Comparison of ENCODE assay signal across 14 cellular contexts in the genomic region with DNA sequence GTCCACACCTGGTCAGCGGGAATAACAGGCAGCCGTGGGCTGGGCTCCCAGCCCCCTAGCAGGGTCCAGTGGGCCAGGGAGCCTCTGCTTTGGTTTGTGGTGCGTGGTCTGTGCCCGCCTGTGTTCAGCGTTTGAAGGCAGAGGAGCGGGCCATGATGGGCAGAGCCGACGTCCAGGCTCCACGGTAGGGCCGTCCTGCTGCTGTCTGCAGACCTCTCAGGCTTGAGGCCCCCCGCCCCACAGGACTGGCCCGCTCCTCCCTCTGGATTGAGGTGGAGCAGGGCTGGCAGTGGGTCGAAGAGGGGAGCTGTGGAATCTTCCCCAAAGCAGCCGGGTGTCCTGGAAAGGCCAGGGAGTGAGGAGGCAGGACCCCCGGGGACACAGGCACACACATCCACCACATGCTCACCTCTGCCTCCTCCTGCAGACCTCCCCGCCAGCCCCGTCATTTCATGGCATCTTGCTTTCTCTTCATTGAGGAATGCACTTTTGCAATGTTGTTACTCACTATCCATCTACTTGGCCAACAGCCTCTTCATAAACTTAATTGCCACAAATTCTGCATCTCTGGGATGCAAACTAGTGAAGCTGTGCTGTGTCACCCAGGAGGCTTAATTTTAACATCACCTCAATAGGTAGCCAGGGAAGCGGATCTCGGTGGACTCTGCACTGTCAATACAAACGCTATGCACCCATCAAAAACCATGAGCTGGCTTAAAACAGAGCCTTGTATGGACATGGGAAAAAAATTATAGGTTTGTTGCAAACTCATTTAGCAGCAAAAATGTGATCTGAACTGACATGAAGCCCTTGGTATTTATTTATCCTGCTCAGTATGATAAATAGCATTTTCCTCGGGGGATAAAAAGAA.
DNase-seq lines count a peak whose midpoint lies in the region; ATAC-seq, FAIRE-seq and TF ChIP-seq lines count a peak whose summit lies in the region.
"Had no signal": no experiment of that assay in that cellular context is flagged by ENCODE, and none has a peak within 500 bp of the region (broad histone marks: within the 10 kb centered on the region; RNA-seq: fewer than 3 reads in every experiment).

No MANE protein-coding gene starts in this region.

- no peak for ATAC-seq in activated naive CD8-positive, alpha-beta T cell treated with anti-CD3 and anti-CD28 coated beads, Interleukin-2, amount 10 ng/mL, durations not matched to agents 7 days and 5 days (ENCODE audit: low read depth)
- ATAC-seq: upper lobe of right lung had no signal

- no peaks in the 10 kb centered on the region for H3K27me3 Mint-ChIP-seq in activated T-cell treated with anti-CD3 and anti-CD28 coated beads, Interleukin-2, amount 50 U/mL, for 24 hours
- no peaks in the 10 kb centered on the region for H3K27me3 Mint-ChIP-seq in activated naive CD8-positive, alpha-beta T cell treated with anti-CD3 and anti-CD28 coated beads, Interleukin-2, amount 10 ng/mL, durations not matched to agents 7 days and 5 days
- H3K27me3 Mint-ChIP-seq: dendritic cell treated with granulocyte-macrophage colony-stimulating factor and Interleukin-4, amounts not matched to agents 40 ng/mL and 50 ng/mL, for 4 days had no signal

- H3K36me3 Mint-ChIP-seq in activated T-cell treated with anti-CD3 and anti-CD28 coated beads, Interleukin-2, amount 50 U/mL, for 24 hours (ENCODE audit: low read depth), result no peaks in the 10 kb centered on the region
- peaks cover 7% of the 10 kb centered on the region for H3K36me3 Mint-ChIP-seq in activated naive CD8-positive, alpha-beta T cell treated with anti-CD3 and anti-CD28 coated beads, Interleukin-2, amount 10 ng/mL, durations not matched to agents 7 days and 5 days

- no peaks in the 10 kb centered on the region for H3K9me2 ChIP-seq in MM.1S (replicated peaks; ENCODE audit: insufficient read depth, low read length)

- H3K79me2 ChIP-seq in MM.1S (ENCODE audit: low read length), result no peaks in the 10 kb centered on the region

- H3K27ac ChIP-seq in stomach smooth muscle (ENCODE audit: low read length) (peak overlapping the region; percentile 86), MM.1S (ENCODE audit: low read length) (no peak overlapping the region)

- H3K9ac ChIP-seq in stomach smooth muscle (ENCODE audit: low read length in 2 of 2) (no peak overlapping the region), MM.1S (ENCODE audit: low read length) (no peak overlapping the region)

- no peak for DNase-seq in activated T-cell treated with anti-CD3 and anti-CD28 coated beads, Interleukin-2, amount 50 U/mL, for 24 hours
- no peak for DNase-seq in activated T-cell treated with anti-CD3 and anti-CD28 coated beads, Interleukin-2, amount 50 U/mL, for 48 hours
- no peak for DNase-seq in activated naive CD8-positive, alpha-beta T cell treated with anti-CD3 and anti-CD28 coated beads, Interleukin-2, amount 10 ng/mL, durations not matched to agents 7 days and 5 days
- DNase-seq in iris pigment epithelial cell (ENCODE audit: low read depth), result peak; percentile 38
- DNase-seq in MM.1S, result no peak
- DNase-seq in effector CD4-positive, alpha-beta T cell, result no peak
- DNase-seq in HTR-8/SVneo (ENCODE audit: insufficient read length, low spot score), result no peak
- DNase-seq: ACHN, head of caudate nucleus, NCI-H748 treated with DMSO at 0.1 percent for 48 hours, retina, upper lobe of right lung had no signal

- POLR2A ChIA-PET in activated naive CD8-positive, alpha-beta T cell treated with anti-CD3 and anti-CD28 coated beads, Interleukin-2, amount 10 ng/mL, durations not matched to agents 7 days and 5 days (lab: Charles Lee), result interaction anchor here (0.9 to 2.9 kb wide), 5 partner anchors 8 to 85 kb away, joined by 3 to 36 read pairs (median 3); partner anchors contain the start of gene PDE9A

- peaks cover 38% of the 10 kb centered on the region for H3K4me1 Mint-ChIP-seq in activated T-cell treated with anti-CD3 and anti-CD28 coated beads, Interleukin-2, amount 50 U/mL, for 24 hours (ENCODE audit: low read depth)
- peaks cover 36% of the 10 kb centered on the region for H3K4me1 Mint-ChIP-seq in activated naive CD8-positive, alpha-beta T cell treated with anti-CD3 and anti-CD28 coated beads, Interleukin-2, amount 10 ng/mL, durations not matched to agents 7 days and 5 days

- FAIRE-seq in HTR-8/SVneo (lab: Jason Lieb, UNC), result no peak

- H2AFZ ChIP-seq in MM.1S (ENCODE audit: low read length), result no peak overlapping the region

- no peak overlapping the region for H3K4me3 Mint-ChIP-seq in activated T-cell treated with anti-CD3 and anti-CD28 coated beads, Interleukin-2, amount 50 U/mL, for 24 hours
- H3K4me3 Mint-ChIP-seq in activated naive CD8-positive, alpha-beta T cell treated with anti-CD3 and anti-CD28 coated beads, Interleukin-2, amount 10 ng/mL, durations not matched to agents 7 days and 5 days, result no peak overlapping the region

- H3K4me3 ChIP-seq in stomach smooth muscle (ENCODE audit: low read length in 2 of 2), result no peak overlapping the region
- no peak overlapping the region for H3K4me3 ChIP-seq in MM.1S (ENCODE audit: low read length)
- H3K4me3 ChIP-seq: upper lobe of right lung had no signal

- H3K9me3 ChIP-seq in stomach smooth muscle (ENCODE audit: control insufficient read depth in 2 of 2, low read length in 2 of 2), result no peaks in the 10 kb centered on the region
- no peaks in the 10 kb centered on the region for H3K9me3 ChIP-seq in MM.1S (replicated peaks; ENCODE audit: insufficient read depth, low read length)
- H3K9me3 ChIP-seq: upper lobe of right lung had no signal

- no peak for TF ChIP-seq CTCF in MM.1S (IDR thresholded peaks at IDR 0.05; ENCODE audit: low read length)

- H3F3A ChIP-seq in MM.1S (ENCODE audit: insufficient read depth, low read length), result no peaks in the 10 kb centered on the region

- H3K4me1 ChIP-seq in stomach smooth muscle (ENCODE audit: control insufficient read depth, insufficient read depth, low read length) (peaks cover 39% of the 10 kb centered on the region), MM.1S (ENCODE audit: low read length) (peaks cover 9% of the 10 kb centered on the region)

- no peaks in the 10 kb centered on the region for H3K9me3 Mint-ChIP-seq in activated T-cell treated with anti-CD3 and anti-CD28 coated beads, Interleukin-2, amount 50 U/mL, for 24 hours
- H3K9me3 Mint-ChIP-seq in activated naive CD8-positive, alpha-beta T cell treated with anti-CD3 and anti-CD28 coated beads, Interleukin-2, amount 10 ng/mL, durations not matched to agents 7 days and 5 days, result no peaks in the 10 kb centered on the region
- H3K9me3 Mint-ChIP-seq: dendritic cell treated with granulocyte-macrophage colony-stimulating factor and Interleukin-4, amounts not matched to agents 40 ng/mL and 50 ng/mL, for 4 days had no signal

- peak overlapping the region; percentile 22 for H3K27ac Mint-ChIP-seq in activated T-cell treated with anti-CD3 and anti-CD28 coated beads, Interleukin-2, amount 50 U/mL, for 24 hours
- H3K27ac Mint-ChIP-seq in activated naive CD8-positive, alpha-beta T cell treated with anti-CD3 and anti-CD28 coated beads, Interleukin-2, amount 10 ng/mL, durations not matched to agents 7 days and 5 days, result peak overlapping the region; percentile 69

- no peak overlapping the region for H3K4me2 ChIP-seq in MM.1S (ENCODE audit: low read depth, low read length)

- peaks cover 14 to 21% of the 10 kb centered on the region in 2 donors for H3K36me3 ChIP-seq in stomach smooth muscle (ENCODE audit: control insufficient read depth in 2 of 2, insufficient read depth in 2 of 2, low read length in 2 of 2)
- no peaks in the 10 kb centered on the region for H3K36me3 ChIP-seq in MM.1S (replicated peaks; ENCODE audit: insufficient read depth, low read length)
- H3K36me3 ChIP-seq: upper lobe of right lung had no signal

- no peaks in the 10 kb centered on the region for H4K20me1 ChIP-seq in MM.1S (ENCODE audit: insufficient read depth, low read length)

- no peaks in the 10 kb centered on the region for H3K27me3 ChIP-seq in stomach smooth muscle (ENCODE audit: control insufficient read depth in 1 of 2, insufficient read depth in 2 of 2, low read length in 2 of 2)
- H3K27me3 ChIP-seq in MM.1S (replicated peaks; ENCODE audit: insufficient read depth, low read length), result peaks cover 96% of the 10 kb centered on the region
- H3K27me3 ChIP-seq: upper lobe of right lung had no signal
